Comparison of ENCODE assay signal across 10 cellular contexts in genomic region chr16:89096768-89097527, GRCh38. TPM values are rescaled to one million over a fixed set of nuclear protein-coding genes. Genes with fewer than 3 reads are reported as not detected.
DNase-seq lines count a peak whose midpoint lies in the region; ATAC-seq and TF ChIP-seq lines count a peak whose summit lies in the region.
"Had no signal": no experiment of that assay in that cellular context is flagged by ENCODE, and none has a peak within 500 bp of the region (broad histone marks: within the 10 kb centered on the region; RNA-seq: fewer than 3 reads in every experiment).

No MANE protein-coding gene starts in this region.

- H4K20me1 ChIP-seq in osteoblast (ENCODE audit: insufficient read depth, low read length): peaks cover 17% of the 10 kb centered on the region

- TF ChIP-seq CTCF in osteoblast (IDR thresholded peaks at IDR 0.05; ENCODE audit: extremely low read depth, low read depth, low read length) (no peak), GM20000 (IDR thresholded peaks at IDR 0.05; ENCODE audit: extremely low read depth, missing control alignments) (no peak)

- H3K9me3 Mint-ChIP-seq in activated T-helper 17 cell treated with anti-CD3 and anti-CD28 coated beads, Interleukin-2, amount 50 U/mL, for 72 hours: no peaks in the 10 kb centered on the region
- H3K9me3 Mint-ChIP-seq in stimulated activated naive CD8-positive, alpha-beta T cell treated with anti-CD3 and anti-CD28 coated beads, Interleukin-15, amount 100 ng/mL, for 72 hours: no peaks in the 10 kb centered on the region

- peaks cover 31% of the 10 kb centered on the region for H3K36me3 Mint-ChIP-seq in activated T-helper 17 cell treated with anti-CD3 and anti-CD28 coated beads, Interleukin-2, amount 50 U/mL, for 72 hours (ENCODE audit: low read depth)

- peak; percentile 24 for DNase-seq in T-helper 9 cell
- DNase-seq in osteoblast (ENCODE audit: insufficient read length, low spot score, missing footprints): peak; percentile 80
- DNase-seq in stimulated activated naive CD8-positive, alpha-beta T cell treated with anti-CD3 and anti-CD28 coated beads, Interleukin-15, amount 100 ng/mL, for 72 hours: peak; percentile 73 to 83
- DNase-seq in GM20000 (ENCODE audit: low spot score): no peak
- DNase-seq in medulla oblongata (ENCODE audit: extremely low spot score): no peak
- DNase-seq: foreskin fibroblast had no signal

- H3K4me3 Mint-ChIP-seq in activated T-helper 17 cell treated with anti-CD3 and anti-CD28 coated beads, Interleukin-2, amount 50 U/mL, for 72 hours: peak overlapping the region; percentile 87
- H3K4me3 Mint-ChIP-seq in stimulated activated naive CD8-positive, alpha-beta T cell treated with anti-CD3 and anti-CD28 coated beads, Interleukin-15, amount 100 ng/mL, for 72 hours: peak overlapping the region; percentile 94 to 96

- peaks cover 45% of the 10 kb centered on the region for H3K4me1 Mint-ChIP-seq in activated T-helper 17 cell treated with anti-CD3 and anti-CD28 coated beads, Interleukin-2, amount 50 U/mL, for 72 hours
- peaks cover 83% of the 10 kb centered on the region for H3K4me1 Mint-ChIP-seq in stimulated activated naive CD8-positive, alpha-beta T cell treated with anti-CD3 and anti-CD28 coated beads, Interleukin-15, amount 100 ng/mL, for 72 hours

- peaks cover 10% of the 10 kb centered on the region for H3K4me1 ChIP-seq in osteoblast (ENCODE audit: insufficient read depth, low read length)

- H3K27ac ChIP-seq in osteoblast (ENCODE audit: low read depth, low read length): no peak overlapping the region
- H3K27ac ChIP-seq: thoracic aorta had no signal

- H3K4me2 ChIP-seq in osteoblast (ENCODE audit: insufficient read depth, low read length): no peak overlapping the region

- ATAC-seq in activated T-helper 17 cell treated with anti-CD3 and anti-CD28 coated beads, Interleukin-2, amount 50 U/mL, for 72 hours (replicated peaks): peak; percentile 79
- ATAC-seq in stimulated activated naive CD8-positive, alpha-beta T cell treated with anti-CD3 and anti-CD28 coated beads, Interleukin-15, amount 100 ng/mL, for 72 hours: peak; percentile 91
- no peak for ATAC-seq in HG02763 (IDR thresholded peaks at IDR 0.05; ENCODE audit: unreplicated experiment)
- ATAC-seq: HCT116 had no signal

- no peaks in the 10 kb centered on the region for H3K27me3 ChIP-seq in osteoblast (ENCODE audit: insufficient read depth, low read length)

- H3K27ac Mint-ChIP-seq in activated T-helper 17 cell treated with anti-CD3 and anti-CD28 coated beads, Interleukin-2, amount 50 U/mL, for 72 hours: peak overlapping the region; percentile 98
- peak overlapping the region; percentile 97 to 98 for H3K27ac Mint-ChIP-seq in stimulated activated naive CD8-positive, alpha-beta T cell treated with anti-CD3 and anti-CD28 coated beads, Interleukin-15, amount 100 ng/mL, for 72 hours

- no peak overlapping the region for H3K4me3 ChIP-seq in osteoblast (ENCODE audit: insufficient read depth, low read length)
- H3K4me3 ChIP-seq: thoracic aorta had no signal

- no peaks in the 10 kb centered on the region for H3K27me3 Mint-ChIP-seq in activated T-helper 17 cell treated with anti-CD3 and anti-CD28 coated beads, Interleukin-2, amount 50 U/mL, for 72 hours
- H3K27me3 Mint-ChIP-seq in stimulated activated naive CD8-positive, alpha-beta T cell treated with anti-CD3 and anti-CD28 coated beads, Interleukin-15, amount 100 ng/mL, for 72 hours: peaks cover 5% of the 10 kb centered on the region

- H3K36me3 ChIP-seq in osteoblast (ENCODE audit: insufficient read depth, low read length): peaks cover 10% of the 10 kb centered on the region

- H3K9me3 ChIP-seq in osteoblast (ENCODE audit: low read depth, low read length): no peaks in the 10 kb centered on the region
- H3K9me3 ChIP-seq: thoracic aorta had no signal

- H2AFZ ChIP-seq in osteoblast (ENCODE audit: low read length): no peak overlapping the region

- peaks cover 70% of the 10 kb centered on the region for H3K79me2 ChIP-seq in osteoblast (ENCODE audit: insufficient read depth, low read length)

RNA-seq across cellular contexts. Expression of gene ACSF3, which starts 3.3 kb away (rescaled TPM):
- total RNA-seq in activated T-helper 17 cell treated with anti-CD3 and anti-CD28 coated beads, Interleukin-2, amount 50 U/mL, for 72 hours: 10 to 100 TPM; 35.4 to 47.9 TPM
- 25.6 and 29.3 TPM in 2 replicates for total RNA-seq in osteoblast

Comparison
In these comparisons a context has a peak if more than half of its experiments do, and no peak if none do; other contexts are left out.
1. DNase-seq: peak in T-helper 9 cell (single experiment), osteoblast (single experiment) and stimulated activated naive CD8-positive, alpha-beta T cell treated with anti-CD3 and anti-CD28 coated beads, Interleukin-15, amount 100 ng/mL, for 72 hours (2 of 2); none in GM20000 (single experiment) and medulla oblongata (single experiment).